In genomic region chr1:196538473-196538872, GRCh38 we compare ENCODE assay signal across 1 cellular context.
TF ChIP-seq lines count a peak whose summit lies in the region.

No MANE protein-coding gene starts in this region.

TF ChIP-seq in GM23338, 12 proteins besides CTCF, POLR2A, EP300 and RAD21 (continued from another document):
- TF ChIP-seq, protein P1, sequence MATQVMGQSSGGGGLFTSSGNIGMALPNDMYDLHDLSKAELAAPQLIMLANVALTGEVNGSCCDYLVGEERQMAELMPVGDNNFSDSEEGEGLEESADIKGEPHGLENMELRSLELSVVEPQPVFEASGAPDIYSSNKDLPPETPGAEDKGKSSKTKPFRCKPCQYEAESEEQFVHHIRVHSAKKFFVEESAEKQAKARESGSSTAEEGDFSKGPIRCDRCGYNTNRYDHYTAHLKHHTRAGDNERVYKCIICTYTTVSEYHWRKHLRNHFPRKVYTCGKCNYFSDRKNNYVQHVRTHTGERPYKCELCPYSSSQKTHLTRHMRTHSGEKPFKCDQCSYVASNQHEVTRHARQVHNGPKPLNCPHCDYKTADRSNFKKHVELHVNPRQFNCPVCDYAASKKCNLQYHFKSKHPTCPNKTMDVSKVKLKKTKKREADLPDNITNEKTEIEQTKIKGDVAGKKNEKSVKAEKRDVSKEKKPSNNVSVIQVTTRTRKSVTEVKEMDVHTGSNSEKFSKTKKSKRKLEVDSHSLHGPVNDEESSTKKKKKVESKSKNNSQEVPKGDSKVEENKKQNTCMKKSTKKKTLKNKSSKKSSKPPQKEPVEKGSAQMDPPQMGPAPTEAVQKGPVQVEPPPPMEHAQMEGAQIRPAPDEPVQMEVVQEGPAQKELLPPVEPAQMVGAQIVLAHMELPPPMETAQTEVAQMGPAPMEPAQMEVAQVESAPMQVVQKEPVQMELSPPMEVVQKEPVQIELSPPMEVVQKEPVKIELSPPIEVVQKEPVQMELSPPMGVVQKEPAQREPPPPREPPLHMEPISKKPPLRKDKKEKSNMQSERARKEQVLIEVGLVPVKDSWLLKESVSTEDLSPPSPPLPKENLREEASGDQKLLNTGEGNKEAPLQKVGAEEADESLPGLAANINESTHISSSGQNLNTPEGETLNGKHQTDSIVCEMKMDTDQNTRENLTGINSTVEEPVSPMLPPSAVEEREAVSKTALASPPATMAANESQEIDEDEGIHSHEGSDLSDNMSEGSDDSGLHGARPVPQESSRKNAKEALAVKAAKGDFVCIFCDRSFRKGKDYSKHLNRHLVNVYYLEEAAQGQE (IDR thresholded peaks at IDR 0.05; ENCODE audit: unreplicated experiment): no peak
- no peak for TF ChIP-seq ZNF114 (CRISPR knock-in tag; IDR thresholded peaks at IDR 0.05)
- no peak for TF ChIP-seq CREB1 (CRISPR knock-in tag; IDR thresholded peaks at IDR 0.05; ENCODE audit: low read depth)
- TF ChIP-seq NANOG (IDR thresholded peaks at IDR 0.05; ENCODE audit: borderline replicate concordance): no peak
- no peak for TF ChIP-seq EZH2 (IDR thresholded peaks at IDR 0.05; ENCODE audit: low read depth, unreplicated experiment)
- no peak for TF ChIP-seq ETS1 (IDR thresholded peaks at IDR 0.05)
- no peak for TF ChIP-seq EZH2phosphoT487 (IDR thresholded peaks at IDR 0.05; ENCODE audit: unreplicated experiment)
- TF ChIP-seq STAT1 (IDR thresholded peaks at IDR 0.05; ENCODE audit: unreplicated experiment): no peak
- TF ChIP-seq, protein P2, sequence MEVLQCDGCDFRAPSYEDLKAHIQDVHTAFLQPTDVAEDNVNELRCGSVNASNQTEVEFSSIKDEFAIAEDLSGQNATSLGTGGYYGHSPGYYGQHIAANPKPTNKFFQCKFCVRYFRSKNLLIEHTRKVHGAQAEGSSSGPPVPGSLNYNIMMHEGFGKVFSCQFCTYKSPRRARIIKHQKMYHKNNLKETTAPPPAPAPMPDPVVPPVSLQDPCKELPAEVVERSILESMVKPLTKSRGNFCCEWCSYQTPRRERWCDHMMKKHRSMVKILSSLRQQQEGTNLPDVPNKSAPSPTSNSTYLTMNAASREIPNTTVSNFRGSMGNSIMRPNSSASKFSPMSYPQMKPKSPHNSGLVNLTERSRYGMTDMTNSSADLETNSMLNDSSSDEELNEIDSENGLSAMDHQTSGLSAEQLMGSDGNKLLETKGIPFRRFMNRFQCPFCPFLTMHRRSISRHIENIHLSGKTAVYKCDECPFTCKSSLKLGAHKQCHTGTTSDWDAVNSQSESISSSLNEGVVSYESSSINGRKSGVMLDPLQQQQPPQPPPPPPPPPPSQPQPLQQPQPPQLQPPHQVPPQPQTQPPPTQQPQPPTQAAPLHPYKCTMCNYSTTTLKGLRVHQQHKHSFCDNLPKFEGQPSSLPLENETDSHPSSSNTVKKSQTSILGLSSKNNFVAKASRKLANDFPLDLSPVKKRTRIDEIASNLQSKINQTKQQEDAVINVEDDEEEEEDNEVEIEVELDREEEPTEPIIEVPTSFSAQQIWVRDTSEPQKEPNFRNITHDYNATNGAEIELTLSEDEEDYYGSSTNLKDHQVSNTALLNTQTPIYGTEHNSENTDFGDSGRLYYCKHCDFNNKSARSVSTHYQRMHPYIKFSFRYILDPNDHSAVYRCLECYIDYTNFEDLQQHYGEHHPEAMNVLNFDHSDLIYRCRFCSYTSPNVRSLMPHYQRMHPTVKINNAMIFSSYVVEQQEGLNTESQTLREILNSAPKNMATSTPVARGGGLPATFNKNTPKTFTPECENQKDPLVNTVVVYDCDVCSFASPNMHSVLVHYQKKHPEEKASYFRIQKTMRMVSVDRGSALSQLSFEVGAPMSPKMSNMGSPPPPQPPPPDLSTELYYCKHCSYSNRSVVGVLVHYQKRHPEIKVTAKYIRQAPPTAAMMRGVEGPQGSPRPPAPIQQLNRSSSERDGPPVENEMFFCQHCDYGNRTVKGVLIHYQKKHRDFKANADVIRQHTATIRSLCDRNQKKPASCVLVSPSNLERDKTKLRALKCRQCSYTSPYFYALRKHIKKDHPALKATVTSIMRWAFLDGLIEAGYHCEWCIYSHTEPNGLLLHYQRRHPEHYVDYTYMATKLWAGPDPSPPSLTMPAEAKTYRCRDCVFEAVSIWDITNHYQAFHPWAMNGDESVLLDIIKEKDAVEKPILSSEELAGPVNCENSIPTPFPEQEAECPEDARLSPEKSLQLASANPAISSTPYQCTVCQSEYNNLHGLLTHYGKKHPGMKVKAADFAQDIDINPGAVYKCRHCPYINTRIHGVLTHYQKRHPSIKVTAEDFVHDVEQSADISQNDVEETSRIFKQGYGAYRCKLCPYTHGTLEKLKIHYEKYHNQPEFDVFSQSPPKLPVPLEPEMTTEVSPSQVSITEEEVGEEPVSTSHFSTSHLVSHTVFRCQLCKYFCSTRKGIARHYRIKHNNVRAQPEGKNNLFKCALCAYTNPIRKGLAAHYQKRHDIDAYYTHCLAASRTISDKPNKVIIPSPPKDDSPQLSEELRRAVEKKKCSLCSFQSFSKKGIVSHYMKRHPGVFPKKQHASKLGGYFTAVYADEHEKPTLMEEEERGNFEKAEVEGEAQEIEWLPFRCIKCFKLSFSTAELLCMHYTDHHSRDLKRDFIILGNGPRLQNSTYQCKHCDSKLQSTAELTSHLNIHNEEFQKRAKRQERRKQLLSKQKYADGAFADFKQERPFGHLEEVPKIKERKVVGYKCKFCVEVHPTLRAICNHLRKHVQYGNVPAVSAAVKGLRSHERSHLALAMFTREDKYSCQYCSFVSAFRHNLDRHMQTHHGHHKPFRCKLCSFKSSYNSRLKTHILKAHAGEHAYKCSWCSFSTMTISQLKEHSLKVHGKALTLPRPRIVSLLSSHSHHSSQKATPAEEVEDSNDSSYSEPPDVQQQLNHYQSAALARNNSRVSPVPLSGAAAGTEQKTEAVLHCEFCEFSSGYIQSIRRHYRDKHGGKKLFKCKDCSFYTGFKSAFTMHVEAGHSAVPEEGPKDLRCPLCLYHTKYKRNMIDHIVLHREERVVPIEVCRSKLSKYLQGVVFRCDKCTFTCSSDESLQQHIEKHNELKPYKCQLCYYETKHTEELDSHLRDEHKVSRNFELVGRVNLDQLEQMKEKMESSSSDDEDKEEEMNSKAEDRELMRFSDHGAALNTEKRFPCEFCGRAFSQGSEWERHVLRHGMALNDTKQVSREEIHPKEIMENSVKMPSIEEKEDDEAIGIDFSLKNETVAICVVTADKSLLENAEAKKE (CRISPR knock-in tag; IDR thresholded peaks at IDR 0.05): no peak
- TF ChIP-seq JUNB (IDR thresholded peaks at IDR 0.05; ENCODE audit: unreplicated experiment): no peak
- no peak for TF ChIP-seq ZNF331 (CRISPR knock-in tag; IDR thresholded peaks at IDR 0.05; ENCODE audit: low read depth)
